8 cellular contexts compared by ENCODE assay signal in genomic region chr7:100604976-100605911, GRCh38. TPM values are rescaled to one million over a fixed set of nuclear protein-coding genes. Genes with fewer than 3 reads are reported as not detected.
DNase-seq lines count a peak whose midpoint lies in the region; ATAC-seq and TF ChIP-seq lines count a peak whose summit lies in the region.

No MANE protein-coding gene starts in this region.

- intact Hi-C loops in CD4-positive, alpha-beta T cell (cut with DNase I, micrococcal nuclease): loop anchor here (1.0 to 2.0 kb wide), 4 partner anchors 18 to 86 kb away; partner anchors contain the start of genes FBXO24 (in 1 of the 2), GNB2 (in 1 of the 2) and LRCH4 (in 1 of the 2)
- intact Hi-C loops in right lobe of liver (cut with DNase I): no loop called here

- peak in 4 of 10 experiments; percentile 13 to 40 (median 31) for DNase-seq in CD4-positive, alpha-beta T cell
- no peak for DNase-seq in brain microvascular endothelial cell
- DNase-seq in right lobe of liver: peak; percentile 77 to 84 (median 83)
- DNase-seq in suprapubic skin (ENCODE audit: low spot score in 2 of 2): peak in 1 of 2 donors; percentile 79
- no peak for DNase-seq in NCI-H1417 treated with DMSO at 0.1 percent for 48 hours (lab: John Stamatoyannopoulos, UW)

- peak overlapping the region; percentile 72 for H3K4me2 ChIP-seq in OCI-LY1 (ENCODE audit: low read length)

- no peaks in the 10 kb centered on the region for H3K27me3 ChIP-seq in CD4-positive, alpha-beta T cell (ENCODE audit: control insufficient read depth, insufficient read depth, low read length)
- H3K27me3 ChIP-seq in OCI-LY1 (ENCODE audit: insufficient read depth, low read length) (no peaks in the 10 kb centered on the region; the same call in 1 of the 2 replicates), brain microvascular endothelial cell (replicated peaks) (no peaks in the 10 kb centered on the region), right lobe of liver (no peaks in the 10 kb centered on the region), suprapubic skin (no peaks in the 10 kb centered on the region)

- H3K27me3 Mint-ChIP-seq in CD4-positive, alpha-beta T cell: no peaks in the 10 kb centered on the region

- no peak overlapping the region for H2AFZ ChIP-seq in OCI-LY1 (ENCODE audit: low read length)

- no peaks in the 10 kb centered on the region for H3K9me3 ChIP-seq in CD4-positive, alpha-beta T cell (ENCODE audit: control insufficient read depth, low read length)
- H3K9me3 ChIP-seq in OCI-LY1 (ENCODE audit: low read length) (no peaks in the 10 kb centered on the region), right lobe of liver (no peaks in the 10 kb centered on the region), suprapubic skin (no peaks in the 10 kb centered on the region)

- H3K9me2 ChIP-seq in OCI-LY1 (ENCODE audit: low read depth, low read length): no peaks in the 10 kb centered on the region

- H3K36me3 ChIP-seq in OCI-LY1 (ENCODE audit: insufficient read depth, low read length) (no peaks in the 10 kb centered on the region), brain microvascular endothelial cell (replicated peaks) (peaks cover 3% of the 10 kb centered on the region), right lobe of liver (no peaks in the 10 kb centered on the region), suprapubic skin (no peaks in the 10 kb centered on the region)

- H3K9ac ChIP-seq in OCI-LY1 (ENCODE audit: low read length): peak overlapping the region; percentile 56; the same call in 1 of the 2 replicates

- H3K27ac ChIP-seq in CD4-positive, alpha-beta T cell (ENCODE audit: low read depth, low read length): no peak overlapping the region
- H3K27ac ChIP-seq in OCI-LY1 (ENCODE audit: low read depth, low read length, poor library complexity, severe bottlenecking) (no peak overlapping the region), brain microvascular endothelial cell (no peak overlapping the region), right lobe of liver (peak overlapping the region in 2 of 3 donors; percentile 59 to 60), suprapubic skin (peak overlapping the region; percentile 81)

- peaks cover 28% of the 10 kb centered on the region for H3K4me1 Mint-ChIP-seq in CD4-positive, alpha-beta T cell (ENCODE audit: low read depth)

- no peaks in the 10 kb centered on the region for H3F3A ChIP-seq in OCI-LY1 (ENCODE audit: insufficient read depth, low read length)

- CTCF ChIA-PET in CD4-positive, alpha-beta T cell (lab: Charles Lee): interaction anchor here (0.6 to 2.3 kb wide), 6 partner anchors 20 to 100 kb away, joined by 3 to 8 read pairs (median 3); partner anchors contain the start of genes LRCH4 and POP7

- in situ Hi-C loops in brain microvascular endothelial cell (cut with HindIII; ENCODE audit: low pct_ligation_motif_present, low sequenced_read_pairs): no loop called here

- POLR2A ChIA-PET in CD4-positive, alpha-beta T cell (lab: Charles Lee): interaction anchor here (0.9 to 5.2 kb wide), 10 partner anchors 16 to 428 kb away, joined by 3 to 48 read pairs (median 3); partner anchors contain the start of genes FBXO24, GPC2, LRCH4 and POP7

- peak overlapping the region; percentile 60 for H3K4me3 ChIP-seq in OCI-LY1 (ENCODE audit: low read depth, low read length, poor library complexity, severe bottlenecking)
- peak overlapping the region; percentile 55 for H3K4me3 ChIP-seq in brain microvascular endothelial cell (ENCODE audit: low read depth, low read length)
- H3K4me3 ChIP-seq in right lobe of liver: peak overlapping the region; percentile 61 to 70 (median 67)
- peak overlapping the region; percentile 78 for H3K4me3 ChIP-seq in suprapubic skin

- no peaks in the 10 kb centered on the region for H4K20me1 ChIP-seq in OCI-LY1 (ENCODE audit: insufficient read depth, low read length)

- TF ChIP-seq EP300 in suprapubic skin (IDR thresholded peaks at IDR 0.05): no peak

- no peak for TF ChIP-seq POLR2A in right lobe of liver (IDR thresholded peaks at IDR 0.05)
- TF ChIP-seq POLR2A in suprapubic skin (IDR thresholded peaks at IDR 0.05): no peak

- ATAC-seq in CD4-positive, alpha-beta T cell (ENCODE audit: poor library complexity): peak; percentile 41
- ATAC-seq in right lobe of liver: peak; percentile 33 to 51 (median 46)
- no peak for ATAC-seq in HG03139 (IDR thresholded peaks at IDR 0.05; ENCODE audit: unreplicated experiment)
- no peak for ATAC-seq in HG02852 (IDR thresholded peaks at IDR 0.05; ENCODE audit: unreplicated experiment)

- WGBS in right lobe of liver (ENCODE audit: insufficient coverage, low coverage, low lambda C conversion rate, missing lambda C conversion rate): 7% methylated on average over 17 of the region's 68 CpGs
- whole genome bisulfite sequencing in suprapubic skin: 26% methylated on average over 46 of the region's 68 CpGs

- peak overlapping the region; percentile 92 for H3K4me3 Mint-ChIP-seq in CD4-positive, alpha-beta T cell

- H3K4me1 ChIP-seq in OCI-LY1 (ENCODE audit: insufficient read depth, low read length, severe bottlenecking): peaks cover 16% of the 10 kb centered on the region
- H3K4me1 ChIP-seq in right lobe of liver: peaks cover 0 to 23% (median 10%) of the 10 kb centered on the region in 4 donors
- peaks cover 39% of the 10 kb centered on the region for H3K4me1 ChIP-seq in suprapubic skin

- peak overlapping the region; percentile 74 for H3K27ac Mint-ChIP-seq in CD4-positive, alpha-beta T cell

- no peaks in the 10 kb centered on the region for H3K79me2 ChIP-seq in OCI-LY1 (ENCODE audit: insufficient read depth, low read length)

- no peak for TF ChIP-seq CTCF in CD4-positive, alpha-beta T cell (IDR thresholded peaks at IDR 0.05)
- no peak for TF ChIP-seq CTCF in OCI-LY1 (IDR thresholded peaks at IDR 0.05; ENCODE audit: low read length)
- no peak for TF ChIP-seq CTCF in brain microvascular endothelial cell (IDR thresholded peaks at IDR 0.05; ENCODE audit: low read depth, low read length, missing control alignments)
- no peak for TF ChIP-seq CTCF in right lobe of liver (IDR thresholded peaks at IDR 0.05)
- no peak for TF ChIP-seq CTCF in suprapubic skin (IDR thresholded peaks at IDR 0.05)

- H3K36me3 Mint-ChIP-seq in CD4-positive, alpha-beta T cell (ENCODE audit: low read depth): no peaks in the 10 kb centered on the region

- H3K9me3 Mint-ChIP-seq in CD4-positive, alpha-beta T cell: no peaks in the 10 kb centered on the region

RNA-seq across cellular contexts. Expression of gene PCOLCE, which starts 3.1 kb away (rescaled TPM):
- total RNA-seq in CD4-positive, alpha-beta T cell: 1 to 10 TPM; 6.7 to 7.5 TPM
- total RNA-seq in right lobe of liver (10 to 100 TPM; 10.9 to 48.5 (median 23.6) TPM), suprapubic skin (10 to 100 TPM; 14.1 to 18.3 (median 15.6) TPM)

RNA-seq across cellular contexts. Expression of gene MOSPD3, which starts 7.1 kb away (rescaled TPM):
- 10 to 100 TPM in 1 of 2 experiments, 1 to 10 TPM in 1; 8.5 to 10.9 TPM for total RNA-seq in CD4-positive, alpha-beta T cell
- 10 to 100 TPM in 5 of 6 experiments, 1 to 10 TPM in 1; 8.6 to 19.3 (median 13.9) TPM for total RNA-seq in right lobe of liver
- 10 to 100 TPM; 18.0 to 35.5 (median 28.5) TPM for total RNA-seq in suprapubic skin

RNA-seq across cellular contexts. Expression of gene FBXO24, which starts 19.1 kb away (rescaled TPM):
- total RNA-seq in CD4-positive, alpha-beta T cell: under 1 TPM; 0.66 to 0.78 TPM
- total RNA-seq in right lobe of liver: 1 to 10 TPM in 1 of 6 experiments, under 1 TPM in 5; 0.25 to 1.0 (median 0.45) TPM
- total RNA-seq in suprapubic skin: 1 to 10 TPM in 1 of 4 donors, under 1 TPM in 3; 0.47 to 2.4 (median 0.57) TPM

RNA-seq across cellular contexts. Expression of gene LRCH4, which starts 19.3 kb away (rescaled TPM):
- total RNA-seq in CD4-positive, alpha-beta T cell: 100 to 1,000 TPM; 313 to 317 TPM
- total RNA-seq in right lobe of liver (10 to 100 TPM; 19.5 to 39.1 (median 24.7) TPM), suprapubic skin (100 to 1,000 TPM in 1 of 4 donors, 10 to 100 TPM in 3; 37.6 to 101 (median 56.2) TPM)

RNA-seq across cellular contexts. Expression of gene SAP25, which starts 31.5 kb away (rescaled TPM):
- 10 to 100 TPM; 52.0 to 53.4 TPM for total RNA-seq in CD4-positive, alpha-beta T cell
- total RNA-seq in right lobe of liver (1 to 10 TPM in 3 of 6 experiments, under 1 TPM in 1, not detected in 2; 0.53 to 4.5 (median 2.2) TPM), suprapubic skin (1 to 10 TPM in 2 of 4 donors, not detected in 2; 2.7 to 3.8 TPM)

Comparison
In these comparisons a context has a peak if more than half of its experiments do, and no peak if none do; other contexts are left out.
1. ATAC-seq: peak in CD4-positive, alpha-beta T cell (single experiment) and right lobe of liver (4 of 4); none in HG03139 (single experiment) and HG02852 (single experiment).
2. DNase-seq: peak in right lobe of liver (3 of 3); none in brain microvascular endothelial cell (single experiment) and NCI-H1417 treated with DMSO at 0.1 percent for 48 hours (single experiment).
3. H3K27ac ChIP-seq: peak in right lobe of liver (2 of 3) and suprapubic skin (single experiment); none in CD4-positive, alpha-beta T cell (single experiment), OCI-LY1 (single experiment) and brain microvascular endothelial cell (single experiment).
4. intact Hi-C loops: an anchor here in CD4-positive, alpha-beta T cell (1.0 to 2.0 kb wide); none called in right lobe of liver.
5. Peak in every context shown above with its lines, with median percentiles within 50 percentile points of each other: H3K4me3 ChIP-seq.